Comparison of ENCODE assay signal across 28 cellular contexts in genomic region chr2:65424391-65424790, GRCh38.
"Had no signal": no experiment of that assay in that cellular context is flagged by ENCODE, and none has a peak within 500 bp of the region (broad histone marks: within the 10 kb centered on the region; RNA-seq: fewer than 3 reads in every experiment).

No MANE protein-coding gene starts in this region.

- FAIRE-seq: colon, endometrium, endothelial cell of umbilical vein, frontal cortex had no signal

- H3K9me3 ChIP-seq: colonic mucosa, esophagus muscularis mucosa, esophagus squamous epithelium, gastrocnemius medialis, gastroesophageal sphincter, heart left ventricle, heart right ventricle had no signal

- H3K27me3 ChIP-seq: colonic mucosa, dorsolateral prefrontal cortex, esophagus muscularis mucosa, esophagus squamous epithelium, foreskin keratinocyte, gastrocnemius medialis, gastroesophageal sphincter, heart left ventricle, heart right ventricle had no signal

- ATAC-seq: effector memory CD8-positive, alpha-beta T cell; esophagus mucosa; foreskin keratinocyte; gastrocnemius medialis; gastroesophageal sphincter; heart left ventricle; heart right ventricle had no signal

- H3K27ac ChIP-seq: colonic mucosa, coronary artery, dorsolateral prefrontal cortex, epithelial cell of prostate, esophagus muscularis mucosa, esophagus squamous epithelium, foreskin keratinocyte, gastrocnemius medialis, gastroesophageal sphincter, heart left ventricle, heart right ventricle had no signal

- H3K4me3 ChIP-seq: colonic mucosa, coronary artery, dorsolateral prefrontal cortex, esophagus muscularis mucosa, esophagus squamous epithelium, gastrocnemius medialis, gastroesophageal sphincter, heart left ventricle, heart right ventricle had no signal

- H3K36me3 ChIP-seq: colonic mucosa, esophagus muscularis mucosa, esophagus squamous epithelium, gastrocnemius medialis, gastroesophageal sphincter, heart left ventricle, heart right ventricle had no signal

- DNase-seq: colonic mucosa; cortex of kidney; dermis blood vessel endothelial cell; dorsolateral prefrontal cortex; effector CD4-positive, alpha-beta T cell; effector CD8-positive, alpha-beta T cell; effector memory CD4-positive, alpha-beta T cell; effector memory CD8-positive, alpha-beta T cell; endodermal cell; erythroblast; esophagus squamous epithelium; foreskin fibroblast; foreskin keratinocyte; foreskin melanocyte; gastrocnemius medialis; glutamatergic neuron; head of caudate nucleus; heart left ventricle; heart right ventricle had no signal
